ENCODE assay signal across 22 cellular contexts in genomic region chr6:51147756-51148155, GRCh38.
"Had no signal": no experiment of that assay in that cellular context is flagged by ENCODE, and none has a peak within 500 bp of the region (broad histone marks: within the 10 kb centered on the region; RNA-seq: fewer than 3 reads in every experiment).

No MANE protein-coding gene starts in this region.

- H3K27me3 ChIP-seq: heart left ventricle, left lung, transverse colon, vagina had no signal

- H3K27me3 Mint-ChIP-seq: activated CD4-positive, alpha-beta memory T cell treated with anti-CD3 and anti-CD28 coated beads, Interleukin-2, amount 10 ng/mL, durations not matched to agents 7 days and 5 days; activated naive CD8-positive, alpha-beta T cell; activated T-cell treated with anti-CD3 and anti-CD28 coated beads, Interleukin-2, amount 50 U/mL, for 24 hours; central memory CD8-positive, alpha-beta T cell; naive thymus-derived CD8-positive, alpha-beta T cell; T-cell had no signal

- H3K27ac Mint-ChIP-seq: activated CD4-positive, alpha-beta memory T cell treated with anti-CD3 and anti-CD28 coated beads, Interleukin-2, amount 10 ng/mL, durations not matched to agents 7 days and 5 days; activated naive CD8-positive, alpha-beta T cell; activated T-cell treated with anti-CD3 and anti-CD28 coated beads, Interleukin-2, amount 50 U/mL, for 24 hours; naive thymus-derived CD8-positive, alpha-beta T cell; progenitor cell of endocrine pancreas; T-cell; WTC11 had no signal

- H3K4me3 Mint-ChIP-seq: activated CD4-positive, alpha-beta memory T cell treated with anti-CD3 and anti-CD28 coated beads, Interleukin-2, amount 10 ng/mL, durations not matched to agents 7 days and 5 days; activated naive CD8-positive, alpha-beta T cell; activated T-cell treated with anti-CD3 and anti-CD28 coated beads, Interleukin-2, amount 50 U/mL, for 24 hours; central memory CD8-positive, alpha-beta T cell; naive thymus-derived CD8-positive, alpha-beta T cell; T-cell; WTC11 had no signal

- ATAC-seq: heart left ventricle; left lung; mucosa of descending colon; naive thymus-derived CD8-positive, alpha-beta T cell; right cardiac atrium; stimulated activated naive CD8-positive, alpha-beta T cell treated with anti-CD3 and anti-CD28 coated beads, Interleukin-15, Interleukin-2, amounts not matched to agents 100 U/mL and 50 U/mL, for 24 hours; T-cell; WTC11 had no signal

- H3K4me1 Mint-ChIP-seq: activated CD4-positive, alpha-beta memory T cell treated with anti-CD3 and anti-CD28 coated beads, Interleukin-2, amount 10 ng/mL, durations not matched to agents 7 days and 5 days; central memory CD8-positive, alpha-beta T cell; naive thymus-derived CD8-positive, alpha-beta T cell; T-cell had no signal

- H3K4me3 ChIP-seq: coronary artery, heart left ventricle, left lung, mucosa of descending colon, transverse colon, vagina had no signal

- H3K36me3 Mint-ChIP-seq: activated naive CD8-positive, alpha-beta T cell; naive thymus-derived CD8-positive, alpha-beta T cell; T-cell had no signal

- H3K27ac ChIP-seq: coronary artery, heart left ventricle, left lung, transverse colon, vagina had no signal

- DNase-seq: activated CD4-positive, alpha-beta memory T cell treated with anti-CD3 and anti-CD28 coated beads, Interleukin-2, amount 10 ng/mL, durations not matched to agents 7 days and 5 days; activated CD4-positive, alpha-beta T cell treated with anti-CD3 and anti-CD28 coated beads for 4 hours; activated effector memory CD4-positive, alpha-beta T cell treated with anti-CD3 and anti-CD28 coated beads, Interleukin-2, amount 50 U/mL, for 16 hours; activated T-cell treated with anti-CD3 and anti-CD28 coated beads, Interleukin-2, amount 50 U/mL, for 24 hours; amniotic stem cell; heart left ventricle; left lung; mucosa of descending colon; naive thymus-derived CD8-positive, alpha-beta T cell; nucleus accumbens; right cardiac atrium; small intestine; stimulated activated naive CD8-positive, alpha-beta T cell treated with anti-CD3 and anti-CD28 coated beads, Interleukin-15, Interleukin-2, amounts not matched to agents 100 U/mL and 50 U/mL, for 24 hours; T-cell; transverse colon had no signal

- H3K4me1 ChIP-seq: heart left ventricle, left lung, transverse colon, vagina had no signal

- FAIRE-seq: frontal cortex, small intestine had no signal

- H3K36me3 ChIP-seq: heart left ventricle, left lung, transverse colon, vagina had no signal

- H3K9me3 ChIP-seq: mucosa of descending colon, transverse colon, vagina had no signal
